1 cellular context compared by ENCODE assay signal in the genomic region with DNA sequence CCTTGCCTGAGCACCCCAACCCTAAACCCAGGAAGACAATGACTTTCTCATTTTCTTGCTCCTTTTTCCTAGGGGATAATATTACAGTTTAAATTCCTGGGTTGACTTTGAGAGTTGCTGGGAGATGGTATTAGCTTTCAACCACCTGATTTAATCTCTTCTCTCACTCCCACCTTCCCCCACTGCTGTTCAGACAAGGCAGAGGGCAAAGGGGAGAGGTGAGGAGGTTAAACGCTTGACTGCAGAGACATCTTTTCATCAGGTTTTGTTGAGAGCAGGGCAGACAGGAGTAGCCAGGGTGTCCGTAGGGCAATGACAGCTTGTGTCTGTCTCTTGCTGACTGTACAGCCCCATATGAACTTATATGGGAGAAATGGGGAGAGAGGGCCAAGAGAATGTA.
TF ChIP-seq lines count a peak whose summit lies in the region.

No MANE protein-coding gene starts in this region.

TF ChIP-seq in GM23338, 12 proteins besides CTCF, POLR2A, EP300 and RAD21:
- TF ChIP-seq JUNB (IDR thresholded peaks at IDR 0.05; ENCODE audit: unreplicated experiment): no peak
